In genomic region chr4:73069338-73070071, GRCh38 we compare ENCODE assay signal across 8 cellular contexts. TPM values are rescaled to one million over a fixed set of nuclear protein-coding genes. Genes with fewer than 3 reads are reported as not detected.
DNase-seq lines count a peak whose midpoint lies in the region; ATAC-seq and TF ChIP-seq lines count a peak whose summit lies in the region.

COX18 (minus strand) TSS chr4:73069716; CDS start chr4:73069649, 67 bp downstream.

- intact Hi-C loops in CD14-positive monocyte (cut with micrococcal nuclease), result loop anchor here in 1 of 2 donors (2.0 kb wide), 1 partner anchor 189 kb away; the partner anchor contains the start of gene ANKRD17

- no peaks in the 10 kb centered on the region for H3K27me3 Mint-ChIP-seq in CD14-positive monocyte (ENCODE audit: low read depth in 3 of 3)

- H3K4me3 Mint-ChIP-seq in CD14-positive monocyte, result peak within 1 kb of the TSS; percentile 84 to 96

- TF ChIP-seq CTCF in CD14-positive monocyte (IDR thresholded peaks at IDR 0.05), result no peak

- DNase-seq in CD14-positive monocyte (ENCODE audit: low spot score), result peak; percentile 98
- DNase-seq in NCI-H748 treated with DMSO at 0.1 percent for 48 hours (lab: John Stamatoyannopoulos, UW), result peak; percentile 75
- peak; percentile 90 to 95 for DNase-seq in activated CD4-positive, alpha-beta T cell treated with anti-CD3 and anti-CD28 coated beads, Interleukin-2, amount 50 U/mL, for 24 hours (ENCODE audit: low read depth in 1 of 2, low spot score in 1 of 2)
- peak; percentile 98 for DNase-seq in dedifferentiated amniotic fluid mesenchymal stem cell (ENCODE audit: extremely low spot score)
- peak; percentile 99 for DNase-seq in left kidney (ENCODE audit: low read depth, low spot score)
- peak; percentile 93 to 94 for DNase-seq in stimulated activated CD4-positive, alpha-beta T cell treated with anti-CD3 and anti-CD28 coated beads, Interleukin-2, amount 100 ng/mL, for 24 hours

- H3K4me1 Mint-ChIP-seq in CD14-positive monocyte, result peaks cover 9% of the 10 kb centered on the region

- no peaks in the 10 kb centered on the region for H3K9me3 Mint-ChIP-seq in CD14-positive monocyte

- ATAC-seq in GM19372 (IDR thresholded peaks at IDR 0.05; ENCODE audit: low read depth, unreplicated experiment), result peak; percentile 77
- peak; percentile 77 for ATAC-seq in HG03558 (IDR thresholded peaks at IDR 0.05; ENCODE audit: extremely low read depth, unreplicated experiment)

- H3K36me3 Mint-ChIP-seq in CD14-positive monocyte, result peaks cover 21 to 30% of the 10 kb centered on the region in 2 donors

- H3K27ac Mint-ChIP-seq in CD14-positive monocyte, result peak within 1 kb of the TSS; percentile 93 to 99 (median 97)

RNA-seq across cellular contexts. Expression of gene COX18, which starts in this region (rescaled TPM):
- 10 to 100 TPM in 1 of 2 donors, 1 to 10 TPM in 1; 8.3 to 10.3 TPM for polyA plus RNA-seq in CD14-positive monocyte

Comparison
In these comparisons a context has a peak if more than half of its experiments do, and no peak if none do; other contexts are left out.
1. Peak in every context shown above with its lines: DNase-seq and ATAC-seq.